In genomic region chr11:2390871-2391662, GRCh38 we compare ENCODE assay signal across 1 cellular context.
TF ChIP-seq lines count a peak whose summit lies in the region.

No MANE protein-coding gene starts in this region.

TF ChIP-seq in H1, 55 proteins besides CTCF, POLR2A, EP300 and RAD21:
- peak; percentile 84 for TF ChIP-seq SRF (IDR thresholded peaks at IDR 0.05; ENCODE audit: low read depth, low read length)
- no peak for TF ChIP-seq ATF2 (IDR thresholded peaks at IDR 0.05; ENCODE audit: low read length)
